ENCODE assay signal across 1 cellular context in the genomic region with DNA sequence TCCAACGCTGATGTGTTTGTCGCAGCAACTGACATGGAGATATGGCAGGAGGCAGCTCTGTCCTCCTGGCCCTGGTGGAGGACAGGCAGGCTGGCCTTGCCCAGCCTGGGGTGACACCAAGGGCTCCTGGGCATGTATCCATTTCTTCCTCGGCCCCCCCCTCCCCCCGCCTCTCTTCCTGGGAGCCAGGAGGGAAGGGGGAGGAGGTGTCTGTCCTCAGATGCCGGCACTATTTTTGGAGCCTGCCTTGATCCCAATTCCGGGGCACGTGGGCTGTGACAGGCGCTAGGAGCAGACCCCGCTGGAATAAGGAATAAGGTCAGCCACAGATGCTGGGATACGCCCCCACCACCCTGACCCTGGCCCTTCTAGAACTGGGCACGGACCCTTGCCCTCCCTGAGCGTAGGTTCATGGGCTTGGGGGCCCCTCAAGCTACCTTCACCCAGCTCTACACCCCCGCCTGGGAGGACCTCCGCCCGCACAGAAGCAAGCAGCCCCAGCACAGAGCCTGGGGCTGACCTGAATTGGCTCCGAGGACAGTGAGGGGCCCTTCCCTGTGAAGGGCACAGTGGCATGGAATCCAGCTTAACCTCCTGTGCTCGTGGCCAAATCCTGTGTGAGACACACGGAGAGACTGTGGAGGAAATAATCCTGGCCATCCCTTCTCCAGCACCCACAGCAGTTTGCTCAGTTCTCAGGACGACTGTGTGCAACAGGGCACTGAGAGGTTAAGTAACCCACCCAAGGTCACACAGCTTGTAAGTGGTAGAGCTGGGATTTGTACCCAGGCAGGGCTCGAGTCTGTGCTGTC.
TF ChIP-seq lines count a peak whose summit lies in the region.

No MANE protein-coding gene starts in this region.

TF ChIP-seq in A549, 52 proteins besides CTCF, POLR2A, EP300 and RAD21:
- TF ChIP-seq PHF8 (IDR thresholded peaks at IDR 0.05; ENCODE audit: borderline replicate concordance, low read depth) (no peak), ZSCAN20 (CRISPR knock-in tag; IDR thresholded peaks at IDR 0.05) (no peak), HEYL (CRISPR knock-in tag; IDR thresholded peaks at IDR 0.05) (no peak), PBX3 (IDR thresholded peaks at IDR 0.05) (no peak)
- TF ChIP-seq, protein P1, sequence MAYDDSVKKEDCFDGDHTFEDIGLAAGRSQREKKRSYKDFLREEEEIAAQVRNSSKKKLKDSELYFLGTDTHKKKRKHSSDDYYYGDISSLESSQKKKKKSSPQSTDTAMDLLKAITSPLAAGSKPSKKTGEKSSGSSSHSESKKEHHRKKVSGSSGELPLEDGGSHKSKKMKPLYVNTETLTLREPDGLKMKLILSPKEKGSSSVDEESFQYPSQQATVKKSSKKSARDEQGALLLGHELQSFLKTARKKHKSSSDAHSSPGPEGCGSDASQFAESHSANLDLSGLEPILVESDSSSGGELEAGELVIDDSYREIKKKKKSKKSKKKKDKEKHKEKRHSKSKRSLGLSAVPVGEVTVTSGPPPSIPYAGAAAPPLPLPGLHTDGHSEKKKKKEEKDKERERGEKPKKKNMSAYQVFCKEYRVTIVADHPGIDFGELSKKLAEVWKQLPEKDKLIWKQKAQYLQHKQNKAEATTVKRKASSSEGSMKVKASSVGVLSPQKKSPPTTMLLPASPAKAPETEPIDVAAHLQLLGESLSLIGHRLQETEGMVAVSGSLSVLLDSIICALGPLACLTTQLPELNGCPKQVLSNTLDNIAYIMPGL (CRISPR knock-in tag; IDR thresholded peaks at IDR 0.05; ENCODE audit: borderline replicate concordance): no peak
TF ChIP-seq in A549: peak in this region for 0.
